ENCODE assay signal across 8 cellular contexts in genomic region chr14:54396493-54397335, GRCh38. TPM values are rescaled to one million over a fixed set of nuclear protein-coding genes. Genes with fewer than 3 reads are reported as not detected.
DNase-seq lines count a peak whose midpoint lies in the region; ATAC-seq and TF ChIP-seq lines count a peak whose summit lies in the region.

Gene CDKN3, plus strand, starts transcription at chr14:54397007. Its CDS starts 62 bp downstream, at chr14:54397069.

- DNase-seq in DMS153 (lab: John Stamatoyannopoulos, UW): peak; percentile 99
- DNase-seq in IMR-90: peak; percentile 99
- DNase-seq in OCI-LY7 (ENCODE audit: low spot score): peak; percentile 99
- peak; percentile 94 for DNase-seq in activated T-cell treated with anti-CD3 and anti-CD28 coated beads for 1 hour (ENCODE audit: low read depth)
- DNase-seq in epithelial cell of esophagus (ENCODE audit: low read depth): peak; percentile 100
- peak; percentile 98 to 99 (median 99) for DNase-seq in mucosa of descending colon
- DNase-seq in stimulated activated CD8-positive, alpha-beta memory T cell treated with anti-CD3 and anti-CD28 coated beads, Interleukin-4, amount 100 ng/mL, for 24 hours (ENCODE audit: low read depth): peak; percentile 96

- H3K9me3 ChIP-seq in IMR-90 (ENCODE audit: control insufficient read depth, insufficient read depth, low read length) (no peaks in the 10 kb centered on the region), OCI-LY7 (ENCODE audit: low read length) (no peaks in the 10 kb centered on the region), mucosa of descending colon (no peaks in the 10 kb centered on the region)

- WGBS in IMR-90 (ENCODE audit: extremely low coverage in 2 of 2, insufficient read length in 1 of 2), 2 experiments: 0% methylated on average over 52 of the region's 76 CpGs; no CpG with 5 or more reads in 1 of the 2 experiments

- dilution Hi-C loops in IMR-90 (cut with HindIII; ENCODE audit: low sequenced_read_pairs, unreplicated experiment): no loop called here

- in situ Hi-C loops in IMR-90 (cut with MboI; ENCODE audit: low sequenced_read_pairs): no loop called here

- H3K56ac ChIP-seq in IMR-90 (ENCODE audit: extremely low read depth, insufficient read depth, low read length): peak within 1 kb of the TSS; percentile 38; the same call in 1 of the 2 replicates

- TF ChIP-seq RAD21 in IMR-90 (IDR thresholded peaks at IDR 0.05; ENCODE audit: low read length): no peak

- H4K91ac ChIP-seq in IMR-90 (ENCODE audit: insufficient read depth, low read depth, low read length): peak within 1 kb of the TSS; percentile 7; the same call in 1 of the 2 replicates

- peaks cover 5% of the 10 kb centered on the region; the same call in 1 of the 2 replicates for H3K4me1 ChIP-seq in IMR-90 (ENCODE audit: control insufficient read depth, insufficient read depth, low read length)
- peaks cover 31% of the 10 kb centered on the region for H3K4me1 ChIP-seq in OCI-LY7 (ENCODE audit: insufficient read depth, low read length, poor library complexity, severe bottlenecking)
- peaks cover 4% of the 10 kb centered on the region for H3K4me1 ChIP-seq in mucosa of descending colon (ENCODE audit: low read depth)

- CTCF ChIA-PET in IMR-90 (lab: Yijun Ruan, JAX): interaction anchor here (1.0 to 1.2 kb wide), 2 partner anchors 8 to 24 kb away, joined by 3 read pairs; no protein-coding TSS in a partner anchor
- CTCF ChIA-PET in OCI-LY7 (lab: Charles Lee; ENCODE audit: unreplicated experiment): interaction anchor here (0.6 kb wide), 1 partner anchor 85 kb away, joined by 3 read pairs; no protein-coding TSS in a partner anchor

- no peak within 1 kb of the TSS for H4K5ac ChIP-seq in IMR-90 (ENCODE audit: low read depth, low read length)

- H3K9ac ChIP-seq in IMR-90 (ENCODE audit: low read depth, low read length): peak within 1 kb of the TSS; percentile 54

- H4K8ac ChIP-seq in IMR-90 (ENCODE audit: low read depth in 2 of 2, low read length in 2 of 2): peak within 1 kb of the TSS; percentile 66 to 93; a peak in 3 of 4 replicates

- H3K36me3 ChIP-seq in IMR-90 (ENCODE audit: control insufficient read depth, insufficient read depth, low read length) (no peaks in the 10 kb centered on the region), OCI-LY7 (ENCODE audit: insufficient read depth, low read length) (peaks cover 28% of the 10 kb centered on the region), mucosa of descending colon (ENCODE audit: low read depth) (no peaks in the 10 kb centered on the region)

- no peak within 1 kb of the TSS for H2BK15ac ChIP-seq in IMR-90 (ENCODE audit: low read depth, low read length)

- H3K4me3 ChIP-seq in IMR-90 (ENCODE audit: insufficient read depth, low read depth, low read length) (peak within 1 kb of the TSS; percentile 85), OCI-LY7 (ENCODE audit: low read depth, low read length, poor library complexity, severe bottlenecking) (peak within 1 kb of the TSS; percentile 96), epithelial cell of esophagus (ENCODE audit: low read length) (peak within 1 kb of the TSS; percentile 74), mucosa of descending colon (peak within 1 kb of the TSS; percentile 47)

- H2BK20ac ChIP-seq in IMR-90 (ENCODE audit: low read depth, low read length): no peak within 1 kb of the TSS

- peak within 1 kb of the TSS; percentile 29 for H3K27ac ChIP-seq in IMR-90 (ENCODE audit: insufficient read depth, low read length)
- peak within 1 kb of the TSS; percentile 66 for H3K27ac ChIP-seq in OCI-LY7 (ENCODE audit: low read depth, low read length, poor library complexity, severe bottlenecking)

- H2AK9ac ChIP-seq in IMR-90 (replicated peaks; ENCODE audit: low read depth, low read length, poor library complexity): peak within 1 kb of the TSS; percentile 35

- peak within 1 kb of the TSS; percentile 87 for H3K23ac ChIP-seq in IMR-90 (ENCODE audit: low read depth, low read length)

- H3K9me2 ChIP-seq in OCI-LY7 (ENCODE audit: insufficient read depth, low read length): no peaks in the 10 kb centered on the region

- no peaks in the 10 kb centered on the region for H4K20me1 ChIP-seq in IMR-90 (ENCODE audit: insufficient read depth, low read length)
- H4K20me1 ChIP-seq in OCI-LY7 (ENCODE audit: insufficient read depth, low read length): peaks cover 4% of the 10 kb centered on the region; the same call in 1 of the 2 replicates

- intact Hi-C loops in IMR-90 (cut with micrococcal nuclease) (no loop called here), OCI-LY7 (cut with micrococcal nuclease; ENCODE audit: unreplicated experiment) (loop anchor here (2.0 to 10.0 kb wide), 4 partner anchors 44 to 1244 kb away; partner anchors contain the start of genes CNIH1, DDHD1 and GMFB), mucosa of descending colon (cut with DNase I, micrococcal nuclease) (no loop called here)

- H3K79me2 ChIP-seq in OCI-LY7 (ENCODE audit: insufficient read depth, low read depth, low read length): peaks cover 48% of the 10 kb centered on the region

- peaks cover 4% of the 10 kb centered on the region; the same call in 1 of the 2 replicates for H3K9me1 ChIP-seq in IMR-90 (ENCODE audit: insufficient read depth, low read length)

- no peaks in the 10 kb centered on the region for H3K27me3 ChIP-seq in IMR-90 (ENCODE audit: control insufficient read depth, insufficient read depth, low read length)

- TF ChIP-seq POLR2A in IMR-90 (IDR thresholded peaks at IDR 0.05; ENCODE audit: low read depth, low read length): peak; percentile 83

- H3K4me2 ChIP-seq in IMR-90 (ENCODE audit: low read depth, low read length) (peak within 1 kb of the TSS; percentile 97), OCI-LY7 (ENCODE audit: low read length) (peak within 1 kb of the TSS; percentile 100)

- H3K79me1 ChIP-seq in IMR-90 (ENCODE audit: low read depth in 1 of 2, low read length in 2 of 2): peaks cover 24 to 37% of the 10 kb centered on the region in 2 experiments

- peak; percentile 45 for TF ChIP-seq CTCF in IMR-90 (conservative IDR thresholded peaks at IDR 0.05; ENCODE audit: low read depth, low read length)
- peak; percentile 58 for TF ChIP-seq CTCF in OCI-LY7 (conservative IDR thresholded peaks at IDR 0.05; ENCODE audit: low read length)
- TF ChIP-seq CTCF in epithelial cell of esophagus (IDR thresholded peaks at IDR 0.05; ENCODE audit: insufficient read depth, low read depth, low read length, missing control alignments): peak; percentile 40
- TF ChIP-seq CTCF in mucosa of descending colon (IDR thresholded peaks at IDR 0.05): peak; percentile 74

- no TSS peak for BruUV-seq in IMR-90 (replicated peaks; lab: Mats Ljungman, UMichigan)
- BruUV-seq in OCI-LY7 (replicated peaks; lab: Mats Ljungman, UMichigan): no TSS peak

- ATAC-seq in GM21528 (IDR thresholded peaks at IDR 0.05; ENCODE audit: low FRiP score, unreplicated experiment): peak; percentile 98
- ATAC-seq in IMR-90 (ENCODE audit: low read depth): peak; percentile 99
- peak; percentile 98 for ATAC-seq in mucosa of descending colon

- peak within 1 kb of the TSS; percentile 10 for H2BK5ac ChIP-seq in IMR-90 (ENCODE audit: low read depth, low read length, poor library complexity, severe bottlenecking)

- H2BK120ac ChIP-seq in IMR-90 (ENCODE audit: low read depth, low read length): no peak within 1 kb of the TSS

- no peak within 1 kb of the TSS for H3K18ac ChIP-seq in IMR-90 (ENCODE audit: low read depth, low read length)

- no peak within 1 kb of the TSS for H2AK5ac ChIP-seq in IMR-90 (ENCODE audit: low read depth, low read length)

- peak within 1 kb of the TSS; percentile 20 for H3K14ac ChIP-seq in IMR-90 (replicated peaks; ENCODE audit: low read depth, low read length)

- H2AFZ ChIP-seq in IMR-90 (replicated peaks; ENCODE audit: low read length, poor library complexity) (peak within 1 kb of the TSS; percentile 96), OCI-LY7 (ENCODE audit: low read length) (peak within 1 kb of the TSS; percentile 95)

- POLR2A ChIA-PET in IMR-90 (lab: Charles Lee; ENCODE audit: unreplicated experiment): interaction anchor here (0.6 kb wide), 1 partner anchor 258 kb away, joined by 4 read pairs; no protein-coding TSS in a partner anchor
- POLR2A ChIA-PET in OCI-LY7 (lab: Charles Lee): interaction anchor here (0.6 to 2.5 kb wide), 20 partner anchors 14 to 981 kb away, joined by 3 to 11 read pairs (median 4); partner anchors contain the start of gene CGRRF1

- peak within 1 kb of the TSS; percentile 36 for H3K4ac ChIP-seq in IMR-90 (ENCODE audit: low read depth, low read length)

TF ChIP-seq in IMR-90, 13 proteins besides CTCF, POLR2A, EP300 and RAD21:
- TF ChIP-seq FOS (IDR thresholded peaks at IDR 0.05; ENCODE audit: low read depth, low read length) (peak; percentile 52; the same call in 1 of the 2 replicates), ELK1 (IDR thresholded peaks at IDR 0.05; ENCODE audit: borderline replicate concordance, low read depth, low read length) (no peak), MXI1 (IDR thresholded peaks at IDR 0.05; ENCODE audit: borderline replicate concordance, low read depth, low read length) (peak; percentile 79), BHLHE40 (IDR thresholded peaks at IDR 0.05; ENCODE audit: low read depth, low read length) (0 out of 2 replicates have a peak, but pooled peaks have one; percentile 26), MAZ (IDR thresholded peaks at IDR 0.05; ENCODE audit: borderline replicate concordance, low read depth, low read length) (peak; percentile 81; the same call in 1 of the 2 replicates)

RNA-seq across cellular contexts. Expression of gene CDKN3, which starts in this region (rescaled TPM):
- total RNA-seq in IMR-90 (2012; rRNA removed): 48.9 and 70.8 TPM in 2 replicates
- polyA plus RNA-seq in IMR-90 (2012; rRNA removed): 32.9 and 38.9 TPM in 2 replicates
- 6.7 and 14.3 TPM in 2 replicates for polyA plus RNA-seq in IMR-90 (2012; cell fraction: cytosol; rRNA removed)
- polyA plus RNA-seq in IMR-90 (2012; cell fraction: nucleus; rRNA removed; ENCODE audit: low replicate concordance): 0.98 and 6.9 TPM in 2 replicates
- 134 and 150 TPM in 2 replicates for total RNA-seq in OCI-LY7 (2014; rRNA removed; shearing (Covaris generic))
- 157 and 189 TPM in 2 replicates for total RNA-seq in OCI-LY7 (2022)
- total RNA-seq in mucosa of descending colon: 10 to 100 TPM in 1 of 3 donors, 1 to 10 TPM in 2; 1.7 to 18.2 (median 3.4) TPM

Comparison
In these comparisons a context has a peak if more than half of its experiments do, and no peak if none do; other contexts are left out.
1. Peak in every context shown above with its lines: DNase-seq, ATAC-seq, H3K4me3 ChIP-seq and H3K27ac ChIP-seq.